ENCODE assay signal across 8 cellular contexts in genomic region chrX:50204364-50204899, GRCh38.
DNase-seq lines count a peak whose midpoint lies in the region; ATAC-seq and TF ChIP-seq lines count a peak whose summit lies in the region.

Gene CCNB3 (plus strand): TSS chrX:50204765. CDS start chrX:50285164, 80,399 bp downstream.

- H3K4me3 ChIP-seq in AG09309 (ENCODE audit: control insufficient read depth, low read depth, low read length), result peak within 1 kb of the TSS; percentile 30

- DNase-seq in AG09309 (ENCODE audit: low read depth) (peak; percentile 24), NCI-H2171 treated with DMSO at 0.1 percent for 48 hours (lab: John Stamatoyannopoulos, UW) (peak; percentile 65), caudate nucleus (lab: John Stamatoyannopoulos, UW) (peak in 57 of 61 donors; percentile 1 to 72 (median 33)), left kidney (ENCODE audit: low read depth, low spot score) (peak; percentile 83)
- peak; percentile 26 to 43 (median 40) for DNase-seq in activated CD4-positive, CD25-positive, alpha-beta regulatory T cell (lab: John Stamatoyannopoulos, UW)
- DNase-seq in stimulated activated CD4-positive, alpha-beta T cell treated with anti-CD3 and anti-CD28 coated beads, Interleukin-2, amount 100 ng/mL, for 24 hours, result peak; percentile 64 to 73

- peak; percentile 76 for TF ChIP-seq CTCF in AG09309 (IDR thresholded peaks at IDR 0.05; ENCODE audit: control insufficient read depth, insufficient read depth, low read depth, low read length, missing control alignments)

- ATAC-seq in GM18868 (IDR thresholded peaks at IDR 0.05; ENCODE audit: unreplicated experiment) (peak; percentile 99), HG03103 (IDR thresholded peaks at IDR 0.05; ENCODE audit: low read depth, unreplicated experiment) (peak; percentile 91)

- H3K27ac ChIP-seq in caudate nucleus (ENCODE audit: low read depth, low read length), result peak within 1 kb of the TSS; percentile 30

Comparison
In these comparisons a context has a peak if more than half of its experiments do, and no peak if none do; other contexts are left out.
1. Peak in every context shown above with its lines: DNase-seq, ATAC-seq, H3K4me3 ChIP-seq and H3K27ac ChIP-seq.
2. DNase-seq: peak in every context shown above with its lines; median percentile 83 in left kidney; 68 in stimulated activated CD4-positive, alpha-beta T cell treated with anti-CD3 and anti-CD28 coated beads, Interleukin-2, amount 100 ng/mL, for 24 hours; 65 in NCI-H2171 treated with DMSO at 0.1 percent for 48 hours; 40 in activated CD4-positive, CD25-positive, alpha-beta regulatory T cell; 33 in caudate nucleus; 24 in AG09309.